In genomic region chr4:122577189-122577553, GRCh38 we compare ENCODE assay signal across 19 cellular contexts. TPM values are rescaled to one million over a fixed set of nuclear protein-coding genes. Genes with fewer than 3 reads are reported as not detected.
A peak's percentile ranks its signal among the peaks of the same experiment; 100 is the strongest.
DNase-seq lines count a peak whose midpoint lies in the region; ATAC-seq and TF ChIP-seq lines count a peak whose summit lies in the region.
"Had no signal": no experiment of that assay in that cellular context is flagged by ENCODE, and none has a peak within 500 bp of the region (broad histone marks: within the 10 kb centered on the region; RNA-seq: fewer than 3 reads in every experiment).

No MANE protein-coding gene starts in this region.

- H3K27ac ChIP-seq in OCI-LY3 (ENCODE audit: low read length) (no peak overlapping the region), adrenal gland (no peak overlapping the region)
- H3K27ac ChIP-seq: psoas muscle, RWPE1, stomach, WERI-Rb-1 had no signal

- no peaks in the 10 kb centered on the region for H3K36me3 Mint-ChIP-seq in activated T-cell treated with anti-CD3 and anti-CD28 coated beads, Interleukin-2, amount 50 U/mL, for 24 hours (ENCODE audit: low read depth)
- H3K36me3 Mint-ChIP-seq in activated naive CD8-positive, alpha-beta T cell treated with anti-CD3 and anti-CD28 coated beads, Interleukin-2, amount 10 ng/mL, durations not matched to agents 7 days and 5 days: peaks cover 2% of the 10 kb centered on the region
- H3K36me3 Mint-ChIP-seq in stimulated activated naive CD8-positive, alpha-beta T cell treated with anti-CD3 and anti-CD28 coated beads, Interleukin-15, Interleukin-2, amounts not matched to agents 100 ng/mL and 50 ng/mL, for 24 hours (ENCODE audit: low read depth): peaks cover 7% of the 10 kb centered on the region
- H3K36me3 Mint-ChIP-seq: memory B cell had no signal

- TF ChIP-seq POLR2A in adrenal gland (IDR thresholded peaks at IDR 0.05): no peak

- H2AFZ ChIP-seq in OCI-LY3 (ENCODE audit: low read depth, low read length): peak overlapping the region; percentile 51; the same call in 1 of the 2 replicates

- no peak for ATAC-seq in activated naive CD8-positive, alpha-beta T cell treated with anti-CD3 and anti-CD28 coated beads, Interleukin-2, amount 10 ng/mL, durations not matched to agents 7 days and 5 days (ENCODE audit: low read depth)
- ATAC-seq in GM21825 (IDR thresholded peaks at IDR 0.05; ENCODE audit: unreplicated experiment): no peak

- peak overlapping the region; percentile 5 for H3K4me3 Mint-ChIP-seq in activated T-cell treated with anti-CD3 and anti-CD28 coated beads, Interleukin-2, amount 50 U/mL, for 24 hours
- peak overlapping the region; percentile 14 for H3K4me3 Mint-ChIP-seq in activated naive CD8-positive, alpha-beta T cell treated with anti-CD3 and anti-CD28 coated beads, Interleukin-2, amount 10 ng/mL, durations not matched to agents 7 days and 5 days
- H3K4me3 Mint-ChIP-seq in stimulated activated naive CD8-positive, alpha-beta T cell treated with anti-CD3 and anti-CD28 coated beads, Interleukin-15, Interleukin-2, amounts not matched to agents 100 ng/mL and 50 ng/mL, for 24 hours: peak overlapping the region; percentile 58
- H3K4me3 Mint-ChIP-seq: memory B cell, nephron had no signal

- peak overlapping the region; percentile 82 for H3K27ac Mint-ChIP-seq in activated T-cell treated with anti-CD3 and anti-CD28 coated beads, Interleukin-2, amount 50 U/mL, for 24 hours
- H3K27ac Mint-ChIP-seq in activated naive CD8-positive, alpha-beta T cell treated with anti-CD3 and anti-CD28 coated beads, Interleukin-2, amount 10 ng/mL, durations not matched to agents 7 days and 5 days: peak overlapping the region; percentile 28
- H3K27ac Mint-ChIP-seq in stimulated activated naive CD8-positive, alpha-beta T cell treated with anti-CD3 and anti-CD28 coated beads, Interleukin-15, Interleukin-2, amounts not matched to agents 100 ng/mL and 50 ng/mL, for 24 hours: peak overlapping the region; percentile 73
- H3K27ac Mint-ChIP-seq: memory B cell, nephron had no signal

- no peak for DNase-seq in activated T-cell treated with anti-CD3 and anti-CD28 coated beads, Interleukin-2, amount 50 U/mL, for 24 hours
- DNase-seq in activated T-cell treated with anti-CD3 and anti-CD28 coated beads for 4 hours (no peak), adrenal gland (no peak), AML-193 (lab: John Stamatoyannopoulos, UW) (no peak)
- no peak for DNase-seq in activated naive CD8-positive, alpha-beta T cell treated with anti-CD3 and anti-CD28 coated beads, Interleukin-2, amount 10 ng/mL, durations not matched to agents 7 days and 5 days
- DNase-seq: NCI-H1436 treated with DMSO at 0.1 percent for 48 hours, psoas muscle, spleen had no signal

- H3K9me3 Mint-ChIP-seq in activated T-cell treated with anti-CD3 and anti-CD28 coated beads, Interleukin-2, amount 50 U/mL, for 24 hours: no peaks in the 10 kb centered on the region
- no peaks in the 10 kb centered on the region for H3K9me3 Mint-ChIP-seq in activated naive CD8-positive, alpha-beta T cell treated with anti-CD3 and anti-CD28 coated beads, Interleukin-2, amount 10 ng/mL, durations not matched to agents 7 days and 5 days
- H3K9me3 Mint-ChIP-seq in stimulated activated naive CD8-positive, alpha-beta T cell treated with anti-CD3 and anti-CD28 coated beads, Interleukin-15, Interleukin-2, amounts not matched to agents 100 ng/mL and 50 ng/mL, for 24 hours: no peaks in the 10 kb centered on the region
- H3K9me3 Mint-ChIP-seq: memory B cell had no signal

- no peaks in the 10 kb centered on the region for H4K20me1 ChIP-seq in OCI-LY3 (ENCODE audit: insufficient read depth, low read length)

- H3K4me2 ChIP-seq in OCI-LY3 (ENCODE audit: low read length): no peak overlapping the region

- TF ChIP-seq CTCF in OCI-LY3 (IDR thresholded peaks at IDR 0.05; ENCODE audit: low read depth, low read length): no peak
- no peak for TF ChIP-seq CTCF in adrenal gland (IDR thresholded peaks at IDR 0.05)

- H3K4me1 Mint-ChIP-seq in activated T-cell treated with anti-CD3 and anti-CD28 coated beads, Interleukin-2, amount 50 U/mL, for 24 hours (ENCODE audit: low read depth): peaks cover 51% of the 10 kb centered on the region
- H3K4me1 Mint-ChIP-seq in activated naive CD8-positive, alpha-beta T cell treated with anti-CD3 and anti-CD28 coated beads, Interleukin-2, amount 10 ng/mL, durations not matched to agents 7 days and 5 days: peaks cover 27% of the 10 kb centered on the region
- peaks cover 39% of the 10 kb centered on the region for H3K4me1 Mint-ChIP-seq in stimulated activated naive CD8-positive, alpha-beta T cell treated with anti-CD3 and anti-CD28 coated beads, Interleukin-15, Interleukin-2, amounts not matched to agents 100 ng/mL and 50 ng/mL, for 24 hours (ENCODE audit: low read depth)
- H3K4me1 Mint-ChIP-seq: memory B cell, nephron had no signal

- intact Hi-C loops in adrenal gland (cut with DNase I): no loop called here

- no peak overlapping the region for H3K9ac ChIP-seq in OCI-LY3 (ENCODE audit: low read length)

- no peaks in the 10 kb centered on the region for H3K9me3 ChIP-seq in OCI-LY3 (ENCODE audit: insufficient read depth, low read length)
- H3K9me3 ChIP-seq in adrenal gland (replicated peaks in 1 of 3): no peaks in the 10 kb centered on the region
- H3K9me3 ChIP-seq: psoas muscle, stomach had no signal

- H3K36me3 ChIP-seq in OCI-LY3 (replicated peaks; ENCODE audit: low read depth, low read length) (no peaks in the 10 kb centered on the region), adrenal gland (replicated peaks in 1 of 2) (no peaks in the 10 kb centered on the region)
- H3K36me3 ChIP-seq: spleen, stomach, WERI-Rb-1 had no signal

- whole genome bisulfite sequencing in adrenal gland, 4 donors: 35 to 61% (median 57%) methylated on average over 2 of the region's 2 CpGs

- no peaks in the 10 kb centered on the region for H3K79me2 ChIP-seq in OCI-LY3 (ENCODE audit: low read length)

- POLR2A ChIA-PET in activated naive CD8-positive, alpha-beta T cell treated with anti-CD3 and anti-CD28 coated beads, Interleukin-2, amount 10 ng/mL, durations not matched to agents 7 days and 5 days (lab: Charles Lee): no interaction called here

- peaks cover 20% of the 10 kb centered on the region for H3K4me1 ChIP-seq in OCI-LY3 (ENCODE audit: low read length)
- H3K4me1 ChIP-seq in adrenal gland (replicated peaks in 1 of 2): no peaks in the 10 kb centered on the region
- H3K4me1 ChIP-seq: psoas muscle, stomach had no signal

- no peaks in the 10 kb centered on the region for H3K27me3 ChIP-seq in OCI-LY3 (ENCODE audit: low read depth, low read length)
- H3K27me3 ChIP-seq in adrenal gland: no peaks in the 10 kb centered on the region
- H3K27me3 ChIP-seq: stomach had no signal

- no peaks in the 10 kb centered on the region for H3K27me3 Mint-ChIP-seq in activated T-cell treated with anti-CD3 and anti-CD28 coated beads, Interleukin-2, amount 50 U/mL, for 24 hours
- H3K27me3 Mint-ChIP-seq in activated naive CD8-positive, alpha-beta T cell treated with anti-CD3 and anti-CD28 coated beads, Interleukin-2, amount 10 ng/mL, durations not matched to agents 7 days and 5 days: peaks cover 2% of the 10 kb centered on the region
- H3K27me3 Mint-ChIP-seq in stimulated activated naive CD8-positive, alpha-beta T cell treated with anti-CD3 and anti-CD28 coated beads, Interleukin-15, Interleukin-2, amounts not matched to agents 100 ng/mL and 50 ng/mL, for 24 hours: peaks cover 6% of the 10 kb centered on the region

- H3K4me3 ChIP-seq in OCI-LY3 (ENCODE audit: low read length) (no peak overlapping the region), adrenal gland (no peak overlapping the region)
- H3K4me3 ChIP-seq: psoas muscle, spleen, stomach had no signal

RNA-seq across cellular contexts. Expression of gene IL21, which starts 43.7 kb away (rescaled TPM):
- not detected for total RNA-seq in activated naive CD8-positive, alpha-beta T cell treated with anti-CD3 and anti-CD28 coated beads, Interleukin-2, amount 10 ng/mL, durations not matched to agents 7 days and 5 days
- not detected for total RNA-seq in adrenal gland
- not detected for polyA plus RNA-seq in adrenal gland
- total RNA-seq: astrocyte, kidney epithelial cell, M059J, psoas muscle, stomach had no signal
- polyA plus RNA-seq: stomach had no signal

Comparison
In these comparisons a context has a peak if more than half of its experiments do, and no peak if none do; other contexts are left out.
1. H3K27ac Mint-ChIP-seq: peak in every context shown above with its lines; median percentile 82 in activated T-cell treated with anti-CD3 and anti-CD28 coated beads, Interleukin-2, amount 50 U/mL, for 24 hours; 73 in stimulated activated naive CD8-positive, alpha-beta T cell treated with anti-CD3 and anti-CD28 coated beads, Interleukin-15, Interleukin-2, amounts not matched to agents 100 ng/mL and 50 ng/mL, for 24 hours; 28 in activated naive CD8-positive, alpha-beta T cell treated with anti-CD3 and anti-CD28 coated beads, Interleukin-2, amount 10 ng/mL, durations not matched to agents 7 days and 5 days.
2. H3K4me3 Mint-ChIP-seq: peak in every context shown above with its lines; median percentile 58 in stimulated activated naive CD8-positive, alpha-beta T cell treated with anti-CD3 and anti-CD28 coated beads, Interleukin-15, Interleukin-2, amounts not matched to agents 100 ng/mL and 50 ng/mL, for 24 hours; 14 in activated naive CD8-positive, alpha-beta T cell treated with anti-CD3 and anti-CD28 coated beads, Interleukin-2, amount 10 ng/mL, durations not matched to agents 7 days and 5 days; 5 in activated T-cell treated with anti-CD3 and anti-CD28 coated beads, Interleukin-2, amount 50 U/mL, for 24 hours.